ENCODE assay signal across 14 cellular contexts in the genomic region with DNA sequence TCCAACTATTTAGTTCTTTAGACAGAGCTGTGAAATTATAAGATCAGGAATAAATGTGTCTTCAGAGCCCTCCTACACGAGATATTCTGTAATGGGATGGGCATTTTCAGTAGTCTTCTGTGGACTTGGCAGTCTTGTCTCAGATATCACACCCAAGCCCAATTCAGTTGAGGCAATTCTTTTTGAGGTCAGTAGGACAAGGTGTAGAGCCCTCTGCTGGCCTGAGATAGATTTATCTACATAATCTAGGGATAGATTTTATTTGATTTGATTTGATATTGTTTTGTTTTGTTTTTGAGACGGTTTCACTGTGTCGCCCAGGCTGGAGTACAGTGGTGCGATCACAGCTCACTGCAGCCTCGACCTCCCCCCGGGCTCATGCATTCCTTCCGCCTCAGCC.
DNase-seq lines count a peak whose midpoint lies in the region; ATAC-seq, FAIRE-seq and TF ChIP-seq lines count a peak whose summit lies in the region.
"Had no signal": no experiment of that assay in that cellular context is flagged by ENCODE, and none has a peak within 500 bp of the region (broad histone marks: within the 10 kb centered on the region; RNA-seq: fewer than 3 reads in every experiment).

No MANE protein-coding gene starts in this region.

- 45% methylated on average over 7 of the region's 7 CpGs for WGBS in A549 (ENCODE audit: missing lambda C conversion rate)
- 87% methylated on average over 7 of the region's 7 CpGs for WGBS in smooth muscle cell (ENCODE audit: low lambda C conversion rate)

- no peak for TF ChIP-seq EP300 in A549 (IDR thresholded peaks at IDR 0.05)

- no peaks in the 10 kb centered on the region for H3K9me3 Mint-ChIP-seq in stimulated activated memory B cell treated with anti-CD40 and anti-IgM and Interleukin-4, amounts not matched to agents 10 μg/mL and 1 μg/mL and 100 μg/mL, for 72 hours

- BruUV-seq in PC-3 (replicated peaks; lab: Mats Ljungman, UMichigan): no TSS peak

- no peaks in the 10 kb centered on the region for H3K79me2 ChIP-seq in PC-3 (ENCODE audit: low read length)
- no peaks in the 10 kb centered on the region for H3K79me2 ChIP-seq in smooth muscle cell (ENCODE audit: low read depth)

- TF ChIP-seq CTCF in A549 (IDR thresholded peaks at IDR 0.05) (peak; percentile 48), GM20000 (IDR thresholded peaks at IDR 0.05; ENCODE audit: extremely low read depth, missing control alignments) (peak; percentile 5), PC-3 (conservative IDR thresholded peaks at IDR 0.05; ENCODE audit: low read depth, low read length) (peak; percentile 73), fibroblast of mammary gland (conservative IDR thresholded peaks at IDR 0.05; ENCODE audit: control insufficient read depth, insufficient read depth, low read depth, low read length) (peak; percentile 46), smooth muscle cell (IDR thresholded peaks at IDR 0.05; ENCODE audit: borderline replicate concordance, insufficient read depth, poor library complexity, severe bottlenecking) (no peak)

- no peak for FAIRE-seq in A549 (lab: Jason Lieb, UNC)
- FAIRE-seq: endometrium had no signal

- H4K20me1 ChIP-seq in PC-3 (ENCODE audit: low read length) (no peaks in the 10 kb centered on the region), smooth muscle cell (ENCODE audit: low read depth) (no peaks in the 10 kb centered on the region)

- no peaks in the 10 kb centered on the region for H3K4me1 Mint-ChIP-seq in stimulated activated memory B cell treated with anti-CD40 and anti-IgM and Interleukin-4, amounts not matched to agents 10 μg/mL and 1 μg/mL and 100 μg/mL, for 72 hours
- H3K4me1 Mint-ChIP-seq: activated naive CD4-positive, alpha-beta T cell treated with anti-CD3 and anti-CD28 coated beads, Interleukin-2, amount 50 U/mL, for 24 hours had no signal

- no peaks in the 10 kb centered on the region for H3K4me1 ChIP-seq in A549
- H3K4me1 ChIP-seq in PC-3 (ENCODE audit: insufficient read depth, low read length): no peaks in the 10 kb centered on the region
- no peaks in the 10 kb centered on the region for H3K4me1 ChIP-seq in smooth muscle cell (ENCODE audit: low read depth)
- H3K4me1 ChIP-seq: Caco-2 had no signal

- no peak for TF ChIP-seq POLR2A in A549 (IDR thresholded peaks at IDR 0.05; ENCODE audit: low read length)

- H3F3A ChIP-seq in PC-3 (ENCODE audit: low read length, unreplicated experiment): no peaks in the 10 kb centered on the region
- no peaks in the 10 kb centered on the region for H3F3A ChIP-seq in smooth muscle cell (ENCODE audit: low read depth)

- peak; percentile 50 to 72; a peak in 3 of 6 replicates for ATAC-seq in A549
- ATAC-seq in PC-3: peak; percentile 64; the same call in 1 of the 2 replicates
- ATAC-seq in stimulated activated memory B cell treated with anti-CD40 and anti-IgM and Interleukin-4, amounts not matched to agents 10 μg/mL and 1 μg/mL and 100 μg/mL, for 72 hours: no peak
- ATAC-seq: left cardiac atrium had no signal

- intact Hi-C loops in PC-3 (cut with micrococcal nuclease): loop anchor here (1.0 kb wide), 1 partner anchor 142 kb away; no protein-coding TSS in a partner anchor

- H3K4me3 ChIP-seq in A549 (no peak overlapping the region), PC-3 (ENCODE audit: low read length) (no peak overlapping the region), fibroblast of mammary gland (ENCODE audit: control insufficient read depth, low read depth, low read length) (no peak overlapping the region), smooth muscle cell (no peak overlapping the region)

- peaks cover 16% of the 10 kb centered on the region for H3K9me3 ChIP-seq in A549
- H3K9me3 ChIP-seq in PC-3 (ENCODE audit: low read length): no peaks in the 10 kb centered on the region
- H3K9me3 ChIP-seq in smooth muscle cell (replicated peaks; ENCODE audit: low read depth): no peaks in the 10 kb centered on the region

- H3K27ac ChIP-seq in A549 (no peak overlapping the region), PC-3 (ENCODE audit: low read length) (no peak overlapping the region), smooth muscle cell (ENCODE audit: low read depth) (no peak overlapping the region)

- CTCF ChIA-PET in A549 (lab: Yijun Ruan, JAX) (interaction anchor here (0.9 to 1.8 kb wide), 7 partner anchors 10 to 523 kb away, joined by 3 to 11 read pairs (median 3); no protein-coding TSS in a partner anchor), PC-3 (lab: Charles Lee) (no interaction called here)

- no peaks in the 10 kb centered on the region for H3K27me3 Mint-ChIP-seq in stimulated activated memory B cell treated with anti-CD40 and anti-IgM and Interleukin-4, amounts not matched to agents 10 μg/mL and 1 μg/mL and 100 μg/mL, for 72 hours
- H3K27me3 Mint-ChIP-seq: activated naive CD4-positive, alpha-beta T cell treated with anti-CD3 and anti-CD28 coated beads, Interleukin-2, amount 50 U/mL, for 24 hours had no signal

- no peak overlapping the region for H3K4me3 Mint-ChIP-seq in stimulated activated memory B cell treated with anti-CD40 and anti-IgM and Interleukin-4, amounts not matched to agents 10 μg/mL and 1 μg/mL and 100 μg/mL, for 72 hours
- H3K4me3 Mint-ChIP-seq: activated naive CD4-positive, alpha-beta T cell treated with anti-CD3 and anti-CD28 coated beads, Interleukin-2, amount 50 U/mL, for 24 hours had no signal

- no peaks in the 10 kb centered on the region for H3K27me3 ChIP-seq in PC-3 (ENCODE audit: low read length)
- H3K27me3 ChIP-seq in smooth muscle cell (ENCODE audit: low read depth): no peaks in the 10 kb centered on the region

- no peak overlapping the region for H3K27ac Mint-ChIP-seq in stimulated activated memory B cell treated with anti-CD40 and anti-IgM and Interleukin-4, amounts not matched to agents 10 μg/mL and 1 μg/mL and 100 μg/mL, for 72 hours
- H3K27ac Mint-ChIP-seq: activated naive CD4-positive, alpha-beta T cell treated with anti-CD3 and anti-CD28 coated beads, Interleukin-2, amount 50 U/mL, for 24 hours had no signal

- H3K4me2 ChIP-seq in A549 (no peak overlapping the region), PC-3 (ENCODE audit: low read length) (0 out of 2 replicates have a peak overlapping the region, but pooled peaks have one; percentile 9), smooth muscle cell (no peak overlapping the region)

- no peaks in the 10 kb centered on the region for H3K9me2 ChIP-seq in PC-3 (replicated peaks; ENCODE audit: low read length)

- H2AFZ ChIP-seq in PC-3 (ENCODE audit: low read length): no peak overlapping the region
- no peak overlapping the region for H2AFZ ChIP-seq in smooth muscle cell (ENCODE audit: low read depth)

- POLR2A ChIA-PET in A549 (lab: Yijun Ruan, JAX) (no interaction called here), PC-3 (lab: Charles Lee; ENCODE audit: unreplicated experiment) (no interaction called here)

- H3K9ac ChIP-seq in PC-3 (ENCODE audit: low read length) (no peak overlapping the region), smooth muscle cell (ENCODE audit: low read depth) (no peak overlapping the region)

- no peaks in the 10 kb centered on the region for H3K36me3 Mint-ChIP-seq in stimulated activated memory B cell treated with anti-CD40 and anti-IgM and Interleukin-4, amounts not matched to agents 10 μg/mL and 1 μg/mL and 100 μg/mL, for 72 hours
- H3K36me3 Mint-ChIP-seq: activated naive CD4-positive, alpha-beta T cell treated with anti-CD3 and anti-CD28 coated beads, Interleukin-2, amount 50 U/mL, for 24 hours had no signal

- DNase-seq in A549 (ENCODE audit: low read depth in 1 of 2, low spot score in 1 of 2) (peak; percentile 28 to 41), GM20000 (ENCODE audit: low spot score) (no peak), PC-3 (peak; percentile 69), fibroblast of mammary gland (ENCODE audit: low read depth) (peak; percentile 63), smooth muscle cell (lab: John Stamatoyannopoulos, UW; ENCODE audit: unreplicated experiment) (no peak), NCI-H1930 (lab: John Stamatoyannopoulos, UW) (no peak), dedifferentiated amniotic fluid mesenchymal stem cell (ENCODE audit: extremely low spot score) (no peak)
- DNase-seq: activated CD4-positive, CD25-positive, alpha-beta regulatory T cell; Caco-2; left cardiac atrium; NK-92 treated with Interleukin-12 subunit alpha and Interleukin-12 subunit beta, amount 100 ng/mL, for 24 hours had no signal

- H3K36me3 ChIP-seq in PC-3 (ENCODE audit: low read depth, low read length) (0 out of 2 replicates have a peak, but pooled peaks cover 4% of the 10 kb centered on the region), smooth muscle cell (ENCODE audit: low read depth) (no peaks in the 10 kb centered on the region)

- TF ChIP-seq RAD21 in A549 (conservative IDR thresholded peaks at IDR 0.05 in 1 of 2, IDR thresholded peaks at IDR 0.05 in 1 of 2): peak in 1 of 2 experiments; percentile 40; a peak in 3 of 5 replicates

TF ChIP-seq in A549, 52 proteins besides CTCF, POLR2A, EP300 and RAD21:
- TF ChIP-seq SMC3 (IDR thresholded peaks at IDR 0.05) (peak; percentile 48), MAZ (IDR thresholded peaks at IDR 0.05; ENCODE audit: borderline replicate concordance, low read depth, low read length) (no peak)

Comparison
In these comparisons a context has a peak if more than half of its experiments do, and no peak if none do; other contexts are left out.
1. DNase-seq: peak in A549 (2 of 2), PC-3 (single experiment) and fibroblast of mammary gland (single experiment); none in GM20000 (single experiment), smooth muscle cell (single experiment), NCI-H1930 (0 of 2) and dedifferentiated amniotic fluid mesenchymal stem cell (single experiment).